Comparison of ENCODE assay signal across 14 cellular contexts in the genomic region with DNA sequence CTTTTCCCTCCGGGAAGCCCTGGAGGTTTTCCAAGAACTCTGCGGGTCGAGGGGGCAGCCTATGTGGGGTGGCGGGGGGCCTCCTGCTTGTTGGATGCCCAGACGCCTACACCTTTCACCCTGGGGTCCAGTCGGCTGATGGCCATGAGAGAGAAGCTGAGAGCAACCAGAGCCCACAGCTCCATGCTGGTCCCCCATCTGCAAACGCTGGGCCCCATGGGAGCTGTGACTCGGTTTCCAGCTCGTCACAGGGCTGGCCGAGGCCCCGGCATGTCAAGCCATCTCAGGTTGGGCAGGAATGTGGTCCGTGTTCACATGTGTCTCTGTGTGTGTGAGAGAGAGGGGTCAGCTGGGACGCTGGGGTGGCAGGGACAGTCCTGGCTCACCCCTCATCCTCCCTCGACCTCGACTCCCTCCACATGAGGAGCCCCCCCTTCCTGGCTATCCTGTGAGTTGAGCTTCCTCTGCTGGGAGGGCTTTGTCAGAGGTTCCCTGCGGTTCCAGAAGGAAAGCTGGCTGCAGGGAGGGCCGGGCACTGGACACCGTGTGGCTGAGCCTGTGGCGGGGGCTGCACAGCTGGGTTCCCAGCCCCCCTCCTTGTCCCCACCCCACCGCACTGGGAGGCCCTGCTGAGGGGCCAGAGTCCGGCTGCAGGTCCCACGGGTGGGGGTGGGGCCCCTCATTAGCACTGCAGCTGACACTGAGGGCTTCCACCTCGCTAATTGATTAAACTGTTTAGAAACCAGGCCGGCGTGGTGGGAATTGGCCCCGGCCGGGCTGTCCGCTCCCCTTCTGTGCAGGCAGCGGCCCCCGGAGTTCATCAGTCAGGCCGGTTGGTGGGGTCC. TPM values are rescaled to one million over a fixed set of nuclear protein-coding genes. Genes with fewer than 3 reads are reported as not detected.
DNase-seq lines count a peak whose midpoint lies in the region; ATAC-seq, FAIRE-seq and TF ChIP-seq lines count a peak whose summit lies in the region.
"Had no signal": no experiment of that assay in that cellular context is flagged by ENCODE, and none has a peak within 500 bp of the region (broad histone marks: within the 10 kb centered on the region; RNA-seq: fewer than 3 reads in every experiment).

No MANE protein-coding gene starts in this region.

- peak overlapping the region; percentile 82; the same call in 1 of the 2 replicates for H3K27ac ChIP-seq in VCaP
- H3K27ac ChIP-seq in H1 (ENCODE audit: low read depth, low read length), result no peak overlapping the region; the same call in 1 of the 2 replicates
- H3K27ac ChIP-seq in mesenchymal stem cell (ENCODE audit: low read length, poor library complexity, severe bottlenecking), result no peak overlapping the region
- H3K27ac ChIP-seq in thoracic aorta, result peak overlapping the region; percentile 81 to 96
- H3K27ac ChIP-seq in effector memory CD4-positive, alpha-beta T cell (ENCODE audit: insufficient read depth, low read length, poor library complexity, severe bottlenecking), result no peak overlapping the region

- no peak overlapping the region for H2AK5ac ChIP-seq in H1 (ENCODE audit: low read depth, low read length)
- H2AK5ac ChIP-seq in mesenchymal stem cell (ENCODE audit: low read length, severe bottlenecking), result peak overlapping the region; percentile 40

- H3K27ac Mint-ChIP-seq in activated CD4-positive, alpha-beta T cell treated with anti-CD3 and anti-CD28 coated beads, Interleukin-2, amount 10 ng/mL, durations not matched to agents 7 days and 5 days, result no peak overlapping the region
- H3K27ac Mint-ChIP-seq: activated naive CD8-positive, alpha-beta T cell treated with anti-CD3 and anti-CD28 coated beads, Interleukin-2, amount 10 ng/mL, durations not matched to agents 7 days and 5 days had no signal

- no peak overlapping the region for H3K4me3 Mint-ChIP-seq in activated CD4-positive, alpha-beta T cell treated with anti-CD3 and anti-CD28 coated beads, Interleukin-2, amount 10 ng/mL, durations not matched to agents 7 days and 5 days
- H3K4me3 Mint-ChIP-seq: activated naive CD8-positive, alpha-beta T cell treated with anti-CD3 and anti-CD28 coated beads, Interleukin-2, amount 10 ng/mL, durations not matched to agents 7 days and 5 days had no signal

- no peak for FAIRE-seq in H1 (lab: Jason Lieb, UNC)

- H3K27me3 ChIP-seq in H1 (replicated peaks in 1 of 4; ENCODE audit: control insufficient read depth in 3 of 4, extremely low read depth in 1 of 4, insufficient read depth in 3 of 4, low read length in 3 of 4), result no peaks in the 10 kb centered on the region
- no peaks in the 10 kb centered on the region for H3K27me3 ChIP-seq in mesenchymal stem cell (ENCODE audit: control insufficient read depth in 1 of 2, insufficient read depth in 1 of 2, low read length in 2 of 2)
- H3K27me3 ChIP-seq in thoracic aorta (replicated peaks; ENCODE audit: insufficient read depth), result no peaks in the 10 kb centered on the region
- H3K27me3 ChIP-seq in effector memory CD4-positive, alpha-beta T cell (replicated peaks; ENCODE audit: control insufficient read depth, insufficient read depth, low read length, poor library complexity, severe bottlenecking), result peaks cover 16% of the 10 kb centered on the region

- H4K20me1 ChIP-seq in H1 (replicated peaks in 1 of 2; ENCODE audit: control insufficient read depth in 1 of 2, insufficient read depth in 2 of 2, low read length in 2 of 2), result peaks cover 0 to 2% of the 10 kb centered on the region in 2 experiments

- DNase-seq in H1 (ENCODE audit: low read depth in 1 of 2, low spot score in 2 of 2), result no peak
- no peak for DNase-seq in mesenchymal stem cell
- DNase-seq in thoracic aorta (ENCODE audit: low spot score), result no peak
- no peak for DNase-seq in activated CD4-positive, alpha-beta T cell treated with anti-CD3 and anti-CD28 coated beads, Interleukin-2, amount 10 ng/mL, durations not matched to agents 7 days and 5 days
- no peak for DNase-seq in effector memory CD4-positive, alpha-beta T cell
- no peak for DNase-seq in HPDE6-E6E7 (ENCODE audit: extremely low spot score)
- no peak for DNase-seq in islet precursor cell
- DNase-seq: activated CD4-positive, CD25-positive, alpha-beta regulatory T cell treated with anti-CD3 and anti-CD28 coated beads, Interleukin-2, amount 50 U/mL, for 72 hours; activated naive CD8-positive, alpha-beta T cell treated with anti-CD3 and anti-CD28 coated beads, Interleukin-2, amount 10 ng/mL, durations not matched to agents 7 days and 5 days; dermis blood vessel endothelial cell; NCI-H146; PC-3 had no signal

- peak overlapping the region; percentile 54 for H4K91ac ChIP-seq in H1 (replicated peaks; ENCODE audit: insufficient read length, low read length)
- H4K91ac ChIP-seq in mesenchymal stem cell (ENCODE audit: low read length), result peak overlapping the region; percentile 11

- H3K4ac ChIP-seq in H1 (replicated peaks; ENCODE audit: insufficient read length, low read depth, low read length) (no peak overlapping the region), mesenchymal stem cell (ENCODE audit: low read depth in 1 of 2, low read length in 2 of 2) (no peak overlapping the region)

- peak overlapping the region; percentile 49 for H3K14ac ChIP-seq in H1 (ENCODE audit: insufficient read length)
- H3K14ac ChIP-seq in mesenchymal stem cell (ENCODE audit: low read length in 2 of 2), result no peak overlapping the region

- H3K18ac ChIP-seq in H1 (ENCODE audit: extremely low read depth, low read length), result no peak overlapping the region; the same call in 1 of the 2 replicates
- no peak overlapping the region for H3K18ac ChIP-seq in mesenchymal stem cell (ENCODE audit: low read depth in 1 of 2, low read length in 2 of 2)

- no peak for ATAC-seq in thoracic aorta (ENCODE audit: insufficient number of reproducible peaks, low FRiP score, low read depth)
- ATAC-seq: PC-3 had no signal

- H3K4me3 ChIP-seq in H1 (ENCODE audit: extremely low read depth in 1 of 4, insufficient read depth in 2 of 4, low read depth in 3 of 4, low read length in 4 of 4), result no peak overlapping the region
- peak overlapping the region in 1 of 2 experiments; percentile 8 for H3K4me3 ChIP-seq in mesenchymal stem cell (ENCODE audit: insufficient read depth in 1 of 2, low read depth in 1 of 2, low read length in 2 of 2)
- peak overlapping the region; percentile 68 for H3K4me3 ChIP-seq in thoracic aorta
- no peak overlapping the region for H3K4me3 ChIP-seq in effector memory CD4-positive, alpha-beta T cell (ENCODE audit: insufficient read depth, low read depth, low read length, poor library complexity, severe bottlenecking)
- H3K4me3 ChIP-seq: upper lobe of left lung had no signal

- 81% methylated on average over 28 of the region's 31 CpGs; no CpG with 5 or more reads in 1 of the 2 experiments for WGBS in H1 (ENCODE audit: extremely low coverage in 1 of 2, insufficient coverage in 1 of 2, insufficient read length in 1 of 2, insufficient replicate concordance in 2 of 2, low coverage in 1 of 2, low lambda C conversion rate in 2 of 2, missing lambda C conversion rate in 1 of 2), 2 experiments
- 62% methylated on average over 30 of the region's 31 CpGs for WGBS in mesenchymal stem cell

- H3K36me3 Mint-ChIP-seq in activated CD4-positive, alpha-beta T cell treated with anti-CD3 and anti-CD28 coated beads, Interleukin-2, amount 10 ng/mL, durations not matched to agents 7 days and 5 days (ENCODE audit: low read depth), result no peaks in the 10 kb centered on the region
- H3K36me3 Mint-ChIP-seq: activated naive CD8-positive, alpha-beta T cell treated with anti-CD3 and anti-CD28 coated beads, Interleukin-2, amount 10 ng/mL, durations not matched to agents 7 days and 5 days had no signal

- H2AFZ ChIP-seq in H1 (ENCODE audit: low read length) (no peak overlapping the region), mesenchymal stem cell (ENCODE audit: low read depth, low read length) (no peak overlapping the region)

- H3K9me3 Mint-ChIP-seq in activated CD4-positive, alpha-beta T cell treated with anti-CD3 and anti-CD28 coated beads, Interleukin-2, amount 10 ng/mL, durations not matched to agents 7 days and 5 days, result no peaks in the 10 kb centered on the region
- H3K9me3 Mint-ChIP-seq: activated naive CD8-positive, alpha-beta T cell treated with anti-CD3 and anti-CD28 coated beads, Interleukin-2, amount 10 ng/mL, durations not matched to agents 7 days and 5 days had no signal

- no peak for TF ChIP-seq EP300 in H1 (IDR thresholded peaks at IDR 0.05; ENCODE audit: borderline replicate concordance in 1 of 2, low read depth in 2 of 2, low read length in 2 of 2)

- H4K8ac ChIP-seq in H1 (ENCODE audit: extremely low read depth, insufficient read depth, low read length), result peak overlapping the region; percentile 89
- no peak overlapping the region for H4K8ac ChIP-seq in mesenchymal stem cell (ENCODE audit: low read length)

- no peak for TF ChIP-seq POLR2A in H1 (IDR thresholded peaks at IDR 0.05; ENCODE audit: control extremely low read depth in 1 of 2, low read depth in 2 of 2, low read length in 2 of 2)

- CTCF ChIA-PET in H1 (lab: Charles Lee; ENCODE audit: partially characterized antibody), result interaction anchor here (0.7 to 2.6 kb wide), 4 partner anchors 12 to 323 kb away, joined by 3 to 8 read pairs (median 3); no protein-coding TSS in a partner anchor
- CTCF ChIA-PET in activated CD4-positive, alpha-beta T cell treated with anti-CD3 and anti-CD28 coated beads, Interleukin-2, amount 10 ng/mL, durations not matched to agents 7 days and 5 days (lab: Charles Lee), result interaction anchor here (0.9 to 1.0 kb wide), 3 partner anchors 15 to 187 kb away, joined by 3 to 4 read pairs (median 3); no protein-coding TSS in a partner anchor

- TF ChIP-seq CTCF in VCaP (conservative IDR thresholded peaks at IDR 0.05), result no peak
- no peak for TF ChIP-seq CTCF in H1 (IDR thresholded peaks at IDR 0.05; ENCODE audit: control extremely low read depth in 1 of 3, insufficient read depth in 1 of 3, low read depth in 1 of 3, low read length in 3 of 3)
- TF ChIP-seq CTCF in thoracic aorta (IDR thresholded peaks at IDR 0.05), result no peak

- POLR2A ChIA-PET in H1 (lab: Charles Lee; ENCODE audit: partially characterized antibody), result interaction anchor here (1.0 to 1.8 kb wide), 3 partner anchors 14 to 20 kb away, joined by 3 to 7 read pairs (median 3); no protein-coding TSS in a partner anchor
- POLR2A ChIA-PET in activated CD4-positive, alpha-beta T cell treated with anti-CD3 and anti-CD28 coated beads, Interleukin-2, amount 10 ng/mL, durations not matched to agents 7 days and 5 days (lab: Charles Lee), result no interaction called here

- peaks cover 3 to 18% (median 6%) of the 10 kb centered on the region in 4 experiments; a peak in 4 of 8 replicates for H3K36me3 ChIP-seq in H1 (ENCODE audit: control insufficient read depth in 2 of 4, insufficient read depth in 4 of 4, low read length in 3 of 4)
- H3K36me3 ChIP-seq in mesenchymal stem cell (ENCODE audit: control insufficient read depth in 1 of 2, insufficient read depth in 2 of 2, low read depth in 1 of 2, low read length in 2 of 2), result peaks cover 40 to 48% of the 10 kb centered on the region in 2 experiments
- H3K36me3 ChIP-seq in thoracic aorta, result peaks cover 32% of the 10 kb centered on the region
- peaks cover 3% of the 10 kb centered on the region for H3K36me3 ChIP-seq in effector memory CD4-positive, alpha-beta T cell (ENCODE audit: control insufficient read depth, insufficient read depth, low read length)

- no peak for TF ChIP-seq RAD21 in H1 (IDR thresholded peaks at IDR 0.05 in 1 of 2, conservative IDR thresholded peaks at IDR 0.05 in 1 of 2; ENCODE audit: low read depth in 2 of 2, low read length in 2 of 2)

- H2BK5ac ChIP-seq in H1 (ENCODE audit: low read depth, low read length) (no peak overlapping the region), mesenchymal stem cell (ENCODE audit: low read depth, low read length, poor library complexity, severe bottlenecking) (no peak overlapping the region)

- peaks cover 0 to 28% (median 6%) of the 10 kb centered on the region in 4 experiments; a peak in 4 of 7 replicates for H3K4me1 ChIP-seq in H1 (replicated peaks in 1 of 4; ENCODE audit: control insufficient read depth in 3 of 4, insufficient read depth in 4 of 4, low read length in 3 of 4)
- peaks cover 62% of the 10 kb centered on the region for H3K4me1 ChIP-seq in mesenchymal stem cell (ENCODE audit: control insufficient read depth, insufficient read depth, low read depth, low read length)
- H3K4me1 ChIP-seq in thoracic aorta (ENCODE audit: control insufficient read depth in 1 of 2, low read depth in 2 of 2), result peaks cover 33 to 63% of the 10 kb centered on the region in 2 donors
- peaks cover 11% of the 10 kb centered on the region for H3K4me1 ChIP-seq in effector memory CD4-positive, alpha-beta T cell (ENCODE audit: control insufficient read depth, insufficient read depth, low read length, poor library complexity, severe bottlenecking)

- no peak overlapping the region for H2BK15ac ChIP-seq in H1 (ENCODE audit: low read length)
- no peak overlapping the region for H2BK15ac ChIP-seq in mesenchymal stem cell (ENCODE audit: low read depth, poor library complexity, severe bottlenecking)

- H3K4me1 Mint-ChIP-seq in activated CD4-positive, alpha-beta T cell treated with anti-CD3 and anti-CD28 coated beads, Interleukin-2, amount 10 ng/mL, durations not matched to agents 7 days and 5 days, result peaks cover 1% of the 10 kb centered on the region
- H3K4me1 Mint-ChIP-seq: activated naive CD8-positive, alpha-beta T cell treated with anti-CD3 and anti-CD28 coated beads, Interleukin-2, amount 10 ng/mL, durations not matched to agents 7 days and 5 days had no signal

- no peak overlapping the region for H3K4me2 ChIP-seq in H1 (ENCODE audit: insufficient read depth in 1 of 2, low read depth in 2 of 2, low read length in 2 of 2)
- peak overlapping the region; percentile 21 for H3K4me2 ChIP-seq in mesenchymal stem cell (ENCODE audit: low read length, poor library complexity, severe bottlenecking)

- no peak overlapping the region for H2BK20ac ChIP-seq in H1 (ENCODE audit: low read length)

- H2BK12ac ChIP-seq in H1 (ENCODE audit: low read depth, low read length), result no peak overlapping the region
- no peak overlapping the region for H2BK12ac ChIP-seq in mesenchymal stem cell (ENCODE audit: low read length in 2 of 2)

- H3K9ac ChIP-seq in H1 (replicated peaks in 1 of 4; ENCODE audit: extremely low read depth in 1 of 4, low read depth in 3 of 4, low read length in 3 of 4), result no peak overlapping the region
- H3K9ac ChIP-seq in mesenchymal stem cell (ENCODE audit: low read length), result peak overlapping the region; percentile 77

- H3K9me3 ChIP-seq in H1 (ENCODE audit: insufficient read depth in 2 of 2, low read depth in 1 of 2, low read length in 1 of 2), result peaks cover 0 to 6% of the 10 kb centered on the region in 2 experiments; a peak in 1 of 4 replicates
- H3K9me3 ChIP-seq in mesenchymal stem cell (ENCODE audit: control insufficient read depth, low read length), result no peaks in the 10 kb centered on the region
- H3K9me3 ChIP-seq in thoracic aorta, result no peaks in the 10 kb centered on the region
- no peaks in the 10 kb centered on the region for H3K9me3 ChIP-seq in effector memory CD4-positive, alpha-beta T cell (ENCODE audit: control insufficient read depth, low read length)
- H3K9me3 ChIP-seq: upper lobe of left lung had no signal

- no peaks in the 10 kb centered on the region for H3K79me1 ChIP-seq in H1 (ENCODE audit: low read depth, low read length)
- peaks cover 19% of the 10 kb centered on the region for H3K79me1 ChIP-seq in mesenchymal stem cell (replicated peaks; ENCODE audit: low read length, poor library complexity, severe bottlenecking)

- H3K23me2 ChIP-seq in H1 (ENCODE audit: low read depth, low read length), result no peaks in the 10 kb centered on the region

- peaks cover 12% of the 10 kb centered on the region for H3K27me3 Mint-ChIP-seq in activated CD4-positive, alpha-beta T cell treated with anti-CD3 and anti-CD28 coated beads, Interleukin-2, amount 10 ng/mL, durations not matched to agents 7 days and 5 days

- no peak overlapping the region for H4K5ac ChIP-seq in H1 (ENCODE audit: insufficient read length, low read depth, low read length)

- no peaks in the 10 kb centered on the region for H3K79me2 ChIP-seq in H1 (ENCODE audit: control insufficient read depth in 1 of 2, insufficient read depth in 2 of 2, low read length in 2 of 2)

- H3K56ac ChIP-seq in H1 (replicated peaks; ENCODE audit: insufficient read length, low read depth, low read length), result no peak overlapping the region

- H2BK120ac ChIP-seq in H1 (replicated peaks; ENCODE audit: low read depth, low read length) (no peak overlapping the region), mesenchymal stem cell (ENCODE audit: low read depth, low read length) (no peak overlapping the region)

- H3K23ac ChIP-seq in H1 (ENCODE audit: insufficient read length), result no peak overlapping the region
- H3K23ac ChIP-seq in mesenchymal stem cell (ENCODE audit: low read length in 2 of 2), result peak overlapping the region in 1 of 2 experiments; percentile 27

RNA-seq across cellular contexts. Expression of a gene that starts 19.1 kb away (rescaled TPM):
- total RNA-seq in H1 (2021; fragmentation: NEBNext Ultra II Directional; extraction: Animal tissue kit (Norgen Biotek cat#: 25700)), result 13.9 and 14.2 TPM in 2 replicates
- polyA plus RNA-seq in H1 (2011; rRNA removed), result 13.9 and 26.0 TPM in 2 replicates
- polyA plus RNA-seq in H1 (2011; cell fraction: cytosol; rRNA removed), result 16.2 TPM
- polyA plus RNA-seq in H1 (2011; cell fraction: nucleus; rRNA removed), result 27.6 TPM
- polyA plus RNA-seq in H1 (2012, experiment 1 of 2), result 5.7 to 17.3 TPM (median 16.0 TPM) in 4 replicates
- polyA plus RNA-seq in H1 (2012, experiment 2 of 2), result 8.4 TPM
- 10.6 TPM for polyA plus RNA-seq in H1 (2013, experiment 1 of 2)
- 10.9 TPM for polyA plus RNA-seq in H1 (2013, experiment 2 of 2)
- 5.7 and 6.2 TPM in 2 replicates for polyA minus RNA-seq in H1 (2011; rRNA and poly(A)+ RNA removed)
- 16.7 TPM for polyA minus RNA-seq in H1 (2011; cell fraction: cytosol; rRNA and poly(A)+ RNA removed)
- 12.1 TPM for polyA minus RNA-seq in H1 (2011; cell fraction: nucleus; rRNA and poly(A)+ RNA removed)
- 15.1 TPM for polyA plus RNA-seq in mesenchymal stem cell (2013, experiment 1 of 2)
- polyA plus RNA-seq in mesenchymal stem cell (2013, experiment 2 of 2), result 14.1 TPM
- total RNA-seq in thoracic aorta, result 100 to 1,000 TPM; 141 to 180 TPM
- total RNA-seq in activated CD4-positive, alpha-beta T cell treated with anti-CD3 and anti-CD28 coated beads, Interleukin-2, amount 10 ng/mL, durations not matched to agents 7 days and 5 days, result 1 to 10 TPM; 2.1 to 2.2 TPM

Comparison
In these comparisons a context has a peak if more than half of its experiments do, and no peak if none do; other contexts are left out.
1. H3K27ac ChIP-seq: peak in VCaP (single experiment) and thoracic aorta (2 of 2); none in H1 (single experiment), mesenchymal stem cell (single experiment) and effector memory CD4-positive, alpha-beta T cell (single experiment).